Comparison of ENCODE assay signal across 18 cellular contexts in the genomic region with DNA sequence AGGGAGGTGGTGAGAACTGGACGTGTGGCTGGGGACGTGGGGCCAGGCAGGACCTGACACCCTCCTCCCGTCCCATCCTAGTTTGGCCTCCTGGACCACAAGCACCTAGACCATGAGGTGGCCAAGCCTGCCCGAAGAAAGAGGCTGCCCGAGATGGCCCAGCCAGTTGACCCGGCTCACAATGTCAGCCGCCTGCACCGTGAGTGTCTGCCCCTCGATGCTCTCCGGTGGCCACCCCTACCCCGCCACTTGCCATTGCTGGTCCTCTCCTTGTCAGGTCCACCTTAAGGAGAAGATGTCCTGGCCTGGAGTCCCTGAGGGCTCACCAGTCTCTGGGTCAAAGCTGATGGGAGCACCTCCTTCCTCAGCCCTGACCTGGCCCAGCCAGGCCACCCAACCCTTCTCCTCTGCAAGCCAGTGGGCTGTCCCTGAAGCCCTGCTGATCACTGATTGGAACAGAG. TPM values are rescaled to one million over a fixed set of nuclear protein-coding genes. Genes with fewer than 3 reads are reported as not detected.
DNase-seq lines count a peak whose midpoint lies in the region; ATAC-seq, FAIRE-seq and TF ChIP-seq lines count a peak whose summit lies in the region.
"Had no signal": no experiment of that assay in that cellular context is flagged by ENCODE, and none has a peak within 500 bp of the region (broad histone marks: within the 10 kb centered on the region; RNA-seq: fewer than 3 reads in every experiment).

No MANE protein-coding gene starts in this region.

- no peak overlapping the region for H3K23ac ChIP-seq in H1 (ENCODE audit: insufficient read length)

- H3K27me3 ChIP-seq in SK-N-SH (ENCODE audit: insufficient read depth) (no peaks in the 10 kb centered on the region), H1 (replicated peaks in 1 of 4; ENCODE audit: control insufficient read depth in 3 of 4, extremely low read depth in 1 of 4, insufficient read depth in 3 of 4, low read length in 3 of 4) (peaks cover 0 to 26% (median 18%) of the 10 kb centered on the region in 4 experiments; a peak in 6 of 7 replicates), transverse colon (peaks cover 29% of the 10 kb centered on the region)
- H3K27me3 ChIP-seq: right atrium auricular region had no signal

- H3K9me2 ChIP-seq in SK-N-SH: no peaks in the 10 kb centered on the region

- TF ChIP-seq EP300 in SK-N-SH (IDR thresholded peaks at IDR 0.05; ENCODE audit: borderline replicate concordance in 1 of 2, low read depth in 1 of 2, low read length in 1 of 2): no peak
- no peak for TF ChIP-seq EP300 in H1 (IDR thresholded peaks at IDR 0.05; ENCODE audit: borderline replicate concordance in 1 of 2, low read depth in 2 of 2, low read length in 2 of 2)
- TF ChIP-seq EP300 in transverse colon (IDR thresholded peaks at IDR 0.05; ENCODE audit: low read depth): no peak

- peak overlapping the region; percentile 65; the same call in 1 of the 2 replicates for H2AK5ac ChIP-seq in H1 (ENCODE audit: low read depth, low read length)

- H2BK5ac ChIP-seq in H1 (ENCODE audit: low read depth, low read length): 0 out of 2 replicates have a peak overlapping the region, but pooled peaks have one; percentile 35

- no peak overlapping the region for H4K91ac ChIP-seq in H1 (replicated peaks; ENCODE audit: insufficient read length, low read length)

- no peak for DNase-seq in SK-N-SH
- DNase-seq in H1 (ENCODE audit: low read depth in 1 of 2, low spot score in 2 of 2): no peak
- no peak for DNase-seq in nephron progenitor cell
- no peak for DNase-seq in transverse colon
- DNase-seq in A172 (ENCODE audit: low spot score): no peak
- no peak for DNase-seq in stimulated activated naive B cell treated with anti-CD40 and anti-IgM and Interleukin-4, amounts not matched to agents 10 μg/mL and 1 μg/mL and 100 μg/mL, for 72 hours
- no peak for DNase-seq in SW480 (ENCODE audit: low spot score)
- DNase-seq: activated CD4-positive, alpha-beta T cell treated with anti-CD3 and anti-CD28 coated beads for 48 hours; activated naive CD8-positive, alpha-beta T cell treated with anti-CD3 and anti-CD28 coated beads, Interleukin-2, amount 10 ng/mL, durations not matched to agents 7 days and 5 days; activated T-cell treated with anti-CD3 and anti-CD28 coated beads, Interleukin-2, amount 50 U/mL, for 4 hours; cerebellar nuclear complex; naive B cell; NCI-H1105 treated with DMSO at 0.1 percent for 48 hours had no signal

- POLR2A ChIA-PET in SK-N-SH (lab: Yijun Ruan, JAX) (interaction anchor here (1.3 to 1.9 kb wide), 2 partner anchors 45 to 148 kb away, joined by 3 to 4 read pairs; partner anchors contain the start of genes NDUFA7, RPS28 and ZNF414), H1 (lab: Charles Lee; ENCODE audit: partially characterized antibody) (interaction anchor here (1.1 to 9.2 kb wide), 7 partner anchors 10 to 148 kb away, joined by 3 to 71 read pairs (median 4); partner anchors contain the start of genes HNRNPM, RAB11B and ZNF414)

- ATAC-seq in SK-N-SH treated with all-trans-retinoic acid at 6 μM for 48 hours: no peak
- no peak for ATAC-seq in stimulated activated naive B cell treated with anti-CD40 and anti-IgM and Interleukin-4, amounts not matched to agents 10 μg/mL and 1 μg/mL and 100 μg/mL, for 72 hours (replicated peaks)
- ATAC-seq: activated T-cell treated with anti-CD3 and anti-CD28 coated beads, Interleukin-2, amount 50 U/mL, for 4 hours; stimulated activated memory B cell treated with anti-CD40 and anti-IgM and Interleukin-4, amounts not matched to agents 10 μg/mL and 1 μg/mL and 100 μg/mL, for 72 hours had no signal

- no peak overlapping the region for H3K18ac ChIP-seq in H1 (ENCODE audit: extremely low read depth, low read length)

- peaks cover 30 to 39% of the 10 kb centered on the region in 2 experiments; a peak in 3 of 4 replicates for H3K4me1 ChIP-seq in SK-N-SH (ENCODE audit: control insufficient read depth in 1 of 2, insufficient read depth in 2 of 2, low read depth in 1 of 2, low read length in 1 of 2)
- peaks cover 0 to 15% (median 8%) of the 10 kb centered on the region in 4 experiments; a peak in 6 of 7 replicates for H3K4me1 ChIP-seq in H1 (replicated peaks in 1 of 4; ENCODE audit: control insufficient read depth in 3 of 4, insufficient read depth in 4 of 4, low read length in 3 of 4)
- peaks cover 30 to 74% (median 58%) of the 10 kb centered on the region in 4 donors for H3K4me1 ChIP-seq in transverse colon

- peaks cover 15% of the 10 kb centered on the region for H3K36me3 Mint-ChIP-seq in nephron progenitor cell (ENCODE audit: low read depth)
- peaks cover 0 to 7% of the 10 kb centered on the region in 2 donors for H3K36me3 Mint-ChIP-seq in stimulated activated naive B cell treated with anti-CD40 and anti-IgM and Interleukin-4, amounts not matched to agents 10 μg/mL and 1 μg/mL and 100 μg/mL, for 72 hours

- peak overlapping the region in 1 of 2 experiments; percentile 35; a peak in 1 of 4 replicates for H3K4me3 ChIP-seq in SK-N-SH (ENCODE audit: low read depth in 2 of 2, low read length in 1 of 2)
- H3K4me3 ChIP-seq in H1 (ENCODE audit: extremely low read depth in 1 of 4, insufficient read depth in 2 of 4, low read depth in 3 of 4, low read length in 4 of 4): no peak overlapping the region
- H3K4me3 ChIP-seq in transverse colon: no peak overlapping the region

- no peak overlapping the region for H3K9ac ChIP-seq in SK-N-SH
- no peak overlapping the region for H3K9ac ChIP-seq in H1 (replicated peaks in 1 of 4; ENCODE audit: extremely low read depth in 1 of 4, low read depth in 3 of 4, low read length in 3 of 4)

- H3K56ac ChIP-seq in H1 (replicated peaks; ENCODE audit: insufficient read length, low read depth, low read length): no peak overlapping the region

- H2BK12ac ChIP-seq in H1 (ENCODE audit: low read depth, low read length): no peak overlapping the region

- H2AFZ ChIP-seq in SK-N-SH (ENCODE audit: low read depth): no peak overlapping the region
- H2AFZ ChIP-seq in H1 (ENCODE audit: low read length): no peak overlapping the region

- no peak overlapping the region; a peak in 1 of 4 replicates for H3K27ac ChIP-seq in SK-N-SH (ENCODE audit: low read depth in 2 of 2, low read length in 1 of 2)
- H3K27ac ChIP-seq in H1 (ENCODE audit: low read depth, low read length): no peak overlapping the region
- H3K27ac ChIP-seq in transverse colon: peak overlapping the region; percentile 63 to 94 (median 72)

- peaks cover 9% of the 10 kb centered on the region; the same call in 1 of the 2 replicates for H3K79me2 ChIP-seq in SK-N-SH (ENCODE audit: insufficient read depth)
- no peaks in the 10 kb centered on the region for H3K79me2 ChIP-seq in H1 (ENCODE audit: control insufficient read depth in 1 of 2, insufficient read depth in 2 of 2, low read length in 2 of 2)

- no peak overlapping the region for H3K4ac ChIP-seq in H1 (replicated peaks; ENCODE audit: insufficient read length, low read depth, low read length)

- no peak overlapping the region for H4K8ac ChIP-seq in H1 (ENCODE audit: extremely low read depth, insufficient read depth, low read length)

- H2BK120ac ChIP-seq in H1 (replicated peaks; ENCODE audit: low read depth, low read length): no peak overlapping the region

- TF ChIP-seq POLR2A in H1 (IDR thresholded peaks at IDR 0.05; ENCODE audit: control extremely low read depth in 1 of 2, low read depth in 2 of 2, low read length in 2 of 2) (no peak), transverse colon (IDR thresholded peaks at IDR 0.05) (no peak)

- TF ChIP-seq CTCF in SK-N-SH (IDR thresholded peaks at IDR 0.05): no peak
- TF ChIP-seq CTCF in H1 (IDR thresholded peaks at IDR 0.05; ENCODE audit: control extremely low read depth in 1 of 3, insufficient read depth in 1 of 3, low read depth in 1 of 3, low read length in 3 of 3): no peak
- TF ChIP-seq CTCF in nephron progenitor cell (IDR thresholded peaks at IDR 0.05): no peak
- TF ChIP-seq CTCF in transverse colon (IDR thresholded peaks at IDR 0.05): no peak

- H4K5ac ChIP-seq in H1 (ENCODE audit: insufficient read length, low read depth, low read length): no peak overlapping the region

- CTCF ChIA-PET in SK-N-SH (lab: Yijun Ruan, JAX): interaction anchor here (1.2 to 5.0 kb wide), 2 partner anchors 12 to 140 kb away, joined by 3 to 51 read pairs; no protein-coding TSS in a partner anchor
- CTCF ChIA-PET in H1 (lab: Charles Lee; ENCODE audit: partially characterized antibody): interaction anchor here (0.7 to 5.6 kb wide), 7 partner anchors 12 to 213 kb away, joined by 3 to 57 read pairs (median 4); no protein-coding TSS in a partner anchor

- H2BK20ac ChIP-seq in H1 (ENCODE audit: low read length): no peak overlapping the region

- in situ Hi-C loops in transverse colon (cut with MboI; ENCODE audit: low pct_ligation_motif_present in 1 of 4, low pct_unique_long_range_greater_than_20kb in 1 of 4, low sequenced_read_pairs in 3 of 4): no loop called here

- peaks cover 49% of the 10 kb centered on the region for H3K4me1 Mint-ChIP-seq in nephron progenitor cell
- peaks cover 19 to 26% of the 10 kb centered on the region in 2 donors for H3K4me1 Mint-ChIP-seq in stimulated activated naive B cell treated with anti-CD40 and anti-IgM and Interleukin-4, amounts not matched to agents 10 μg/mL and 1 μg/mL and 100 μg/mL, for 72 hours

- H3K27me3 Mint-ChIP-seq in nephron progenitor cell (ENCODE audit: low read depth, poor library complexity): peaks cover 46% of the 10 kb centered on the region
- peaks cover 44 to 67% of the 10 kb centered on the region in 2 donors for H3K27me3 Mint-ChIP-seq in stimulated activated naive B cell treated with anti-CD40 and anti-IgM and Interleukin-4, amounts not matched to agents 10 μg/mL and 1 μg/mL and 100 μg/mL, for 72 hours

- TF ChIP-seq RAD21 in SK-N-SH (IDR thresholded peaks at IDR 0.05; ENCODE audit: low read length) (no peak), H1 (IDR thresholded peaks at IDR 0.05 in 1 of 2, conservative IDR thresholded peaks at IDR 0.05 in 1 of 2; ENCODE audit: low read depth in 2 of 2, low read length in 2 of 2) (no peak)

- H3K9me3 ChIP-seq in SK-N-SH: no peaks in the 10 kb centered on the region
- no peaks in the 10 kb centered on the region for H3K9me3 ChIP-seq in H1 (ENCODE audit: insufficient read depth in 2 of 2, low read depth in 1 of 2, low read length in 1 of 2)
- H3K9me3 ChIP-seq in transverse colon: no peaks in the 10 kb centered on the region
- H3K9me3 ChIP-seq: right atrium auricular region had no signal

- no peak overlapping the region for H3K27ac Mint-ChIP-seq in nephron progenitor cell
- H3K27ac Mint-ChIP-seq in stimulated activated naive B cell treated with anti-CD40 and anti-IgM and Interleukin-4, amounts not matched to agents 10 μg/mL and 1 μg/mL and 100 μg/mL, for 72 hours: no peak overlapping the region
- H3K27ac Mint-ChIP-seq: activated naive CD8-positive, alpha-beta T cell treated with anti-CD3 and anti-CD28 coated beads, Interleukin-2, amount 10 ng/mL, durations not matched to agents 7 days and 5 days; naive B cell; stimulated activated memory B cell treated with anti-CD40 and anti-IgM and Interleukin-4, amounts not matched to agents 10 μg/mL and 1 μg/mL and 100 μg/mL, for 72 hours had no signal

- H3K4me3 Mint-ChIP-seq in nephron progenitor cell: peak overlapping the region; percentile 49
- H3K4me3 Mint-ChIP-seq in stimulated activated naive B cell treated with anti-CD40 and anti-IgM and Interleukin-4, amounts not matched to agents 10 μg/mL and 1 μg/mL and 100 μg/mL, for 72 hours: no peak overlapping the region
- H3K4me3 Mint-ChIP-seq: activated naive CD8-positive, alpha-beta T cell treated with anti-CD3 and anti-CD28 coated beads, Interleukin-2, amount 10 ng/mL, durations not matched to agents 7 days and 5 days; activated T-cell treated with anti-CD3 and anti-CD28 coated beads, Interleukin-2, amount 50 U/mL, for 4 hours; naive B cell; stimulated activated memory B cell treated with anti-CD40 and anti-IgM and Interleukin-4, amounts not matched to agents 10 μg/mL and 1 μg/mL and 100 μg/mL, for 72 hours had no signal

- no peak overlapping the region for H3K14ac ChIP-seq in H1 (ENCODE audit: insufficient read length)

- H3K23me2 ChIP-seq in H1 (ENCODE audit: low read depth, low read length): peaks cover 18% of the 10 kb centered on the region; the same call in 1 of the 2 replicates

- H3K36me3 ChIP-seq in SK-N-SH (replicated peaks in 1 of 2; ENCODE audit: control insufficient read depth in 1 of 2, insufficient read depth in 2 of 2, low read length in 1 of 2) (peaks cover 0 to 7% of the 10 kb centered on the region in 2 experiments), H1 (ENCODE audit: control insufficient read depth in 2 of 4, insufficient read depth in 4 of 4, low read length in 3 of 4) (no peaks in the 10 kb centered on the region), transverse colon (no peaks in the 10 kb centered on the region)

- no peaks in the 10 kb centered on the region; the same call in 1 of the 2 replicates for H3K79me1 ChIP-seq in H1 (ENCODE audit: low read depth, low read length)

- FAIRE-seq in H1 (lab: Jason Lieb, UNC): no peak
- FAIRE-seq: A204.1 had no signal

- H2BK15ac ChIP-seq in H1 (ENCODE audit: low read length): 0 out of 2 replicates have a peak overlapping the region, but pooled peaks have one; percentile 16

- no peaks in the 10 kb centered on the region for H4K20me1 ChIP-seq in SK-N-SH (ENCODE audit: insufficient read depth)
- no peaks in the 10 kb centered on the region for H4K20me1 ChIP-seq in H1 (replicated peaks in 1 of 2; ENCODE audit: control insufficient read depth in 1 of 2, insufficient read depth in 2 of 2, low read length in 2 of 2)

- intact Hi-C loops in transverse colon (cut with DNase I; ENCODE audit: low total_unique reads): loop anchor here (10.0 kb wide), 1 partner anchor 79 kb away; the partner anchor contains the start of gene HNRNPM

- peaks cover 21% of the 10 kb centered on the region for H3F3A ChIP-seq in SK-N-SH (replicated peaks; ENCODE audit: insufficient read depth)

- WGBS in SK-N-SH (ENCODE audit: low lambda C conversion rate): 100% methylated on average over 8 of the region's 11 CpGs
- WGBS in H1 (ENCODE audit: extremely low coverage in 1 of 2, insufficient coverage in 1 of 2, insufficient read length in 1 of 2, insufficient replicate concordance in 2 of 2, low coverage in 1 of 2, low lambda C conversion rate in 2 of 2, missing lambda C conversion rate in 1 of 2), 2 experiments: 89% methylated on average over 8 of the region's 11 CpGs; no CpG with 5 or more reads in 1 of the 2 experiments
- WGBS in transverse colon (ENCODE audit: low coverage in 1 of 2), 2 donors: 85% methylated on average over 9 of the region's 11 CpGs; no CpG with 5 or more reads in 1 of the 2 donors

- H3K4me2 ChIP-seq in SK-N-SH (peak overlapping the region; percentile 97), H1 (ENCODE audit: insufficient read depth in 1 of 2, low read depth in 2 of 2, low read length in 2 of 2) (no peak overlapping the region)

- peaks cover 4% of the 10 kb centered on the region for H3K9me3 Mint-ChIP-seq in nephron progenitor cell
- H3K9me3 Mint-ChIP-seq in stimulated activated naive B cell treated with anti-CD40 and anti-IgM and Interleukin-4, amounts not matched to agents 10 μg/mL and 1 μg/mL and 100 μg/mL, for 72 hours: no peaks in the 10 kb centered on the region
- H3K9me3 Mint-ChIP-seq: activated naive CD8-positive, alpha-beta T cell treated with anti-CD3 and anti-CD28 coated beads, Interleukin-2, amount 10 ng/mL, durations not matched to agents 7 days and 5 days; activated T-cell treated with anti-CD3 and anti-CD28 coated beads, Interleukin-2, amount 50 U/mL, for 4 hours; stimulated activated memory B cell treated with anti-CD40 and anti-IgM and Interleukin-4, amounts not matched to agents 10 μg/mL and 1 μg/mL and 100 μg/mL, for 72 hours had no signal

RNA-seq across cellular contexts. Expression of gene ANGPTL4, which starts 2.2 kb away (rescaled TPM):
- polyA plus RNA-seq in SK-N-SH (2012; rRNA removed) (62.5 and 71.2 TPM in 2 replicates), H1 (2011; rRNA removed) (5.1 and 6.5 TPM in 2 replicates)
- polyA plus RNA-seq in SK-N-SH (2012; cell fraction: cytosol; rRNA removed): 25.9 and 37.6 TPM in 2 replicates
- polyA plus RNA-seq in SK-N-SH (2012; cell fraction: nucleus; rRNA removed): 181 and 394 TPM in 2 replicates
- 1.8 and 2.3 TPM in 2 replicates for total RNA-seq in H1 (2021; fragmentation: NEBNext Ultra II Directional; extraction: Animal tissue kit (Norgen Biotek cat#: 25700))
- polyA plus RNA-seq in H1 (2011; cell fraction: cytosol; rRNA removed): 3.7 TPM
- polyA plus RNA-seq in H1 (2011; cell fraction: nucleus; rRNA removed): 6.2 TPM
- 2.0 to 4.6 TPM (median 3.8 TPM) in 4 replicates for polyA plus RNA-seq in H1 (2012, experiment 1 of 2)
- polyA plus RNA-seq in H1 (2012, experiment 2 of 2): 3.5 TPM
- 2.8 TPM for polyA plus RNA-seq in H1 (2013, experiment 1 of 2)
- 2.3 TPM for polyA plus RNA-seq in H1 (2013, experiment 2 of 2)
- 0.69 and 1.4 TPM in 2 replicates for polyA minus RNA-seq in H1 (2011; rRNA and poly(A)+ RNA removed)
- 1.5 TPM for polyA minus RNA-seq in H1 (2011; cell fraction: cytosol; rRNA and poly(A)+ RNA removed)
- 6.7 TPM for polyA minus RNA-seq in H1 (2011; cell fraction: nucleus; rRNA and poly(A)+ RNA removed)
- 100 to 1,000 TPM in 1 of 4 donors, 10 to 100 TPM in 1, 1 to 10 TPM in 2; 2.3 to 123 (median 10.3) TPM for total RNA-seq in transverse colon
- total RNA-seq in A172 (2014; rRNA removed; shearing (Covaris generic)): not detected in 2 replicates
- total RNA-seq: SK-MEL-5 had no signal

RNA-seq across cellular contexts. Expression of gene KANK3, which starts 23.1 kb away (rescaled TPM):
- polyA plus RNA-seq in SK-N-SH (2012; rRNA removed) (0.51 and 0.91 TPM in 2 replicates), H1 (2011; rRNA removed) (4.2 and 5.7 TPM in 2 replicates)
- 0.12 and 0.17 TPM in 2 replicates for polyA plus RNA-seq in SK-N-SH (2012; cell fraction: cytosol; rRNA removed)
- 1.5 and 1.7 TPM in 2 replicates for polyA plus RNA-seq in SK-N-SH (2012; cell fraction: nucleus; rRNA removed)
- total RNA-seq in H1 (2021; fragmentation: NEBNext Ultra II Directional; extraction: Animal tissue kit (Norgen Biotek cat#: 25700)): 2.3 and 2.5 TPM in 2 replicates
- polyA plus RNA-seq in H1 (2011; cell fraction: cytosol; rRNA removed): 5.0 TPM
- 12.0 TPM for polyA plus RNA-seq in H1 (2011; cell fraction: nucleus; rRNA removed)
- polyA plus RNA-seq in H1 (2012, experiment 1 of 2): 0.87 to 3.6 TPM (median 2.5 TPM) in 4 replicates
- polyA plus RNA-seq in H1 (2012, experiment 2 of 2): 2.3 TPM
- polyA plus RNA-seq in H1 (2013, experiment 1 of 2): 2.8 TPM
- polyA plus RNA-seq in H1 (2013, experiment 2 of 2): 2.4 TPM
- 1.3 and 1.8 TPM in 2 replicates for polyA minus RNA-seq in H1 (2011; rRNA and poly(A)+ RNA removed)
- 1.8 TPM for polyA minus RNA-seq in H1 (2011; cell fraction: cytosol; rRNA and poly(A)+ RNA removed)
- 5.1 TPM for polyA minus RNA-seq in H1 (2011; cell fraction: nucleus; rRNA and poly(A)+ RNA removed)
- 10 to 100 TPM in 1 of 4 donors, 1 to 10 TPM in 3; 3.2 to 10.5 (median 4.1) TPM for total RNA-seq in transverse colon
- total RNA-seq in A172 (2014; rRNA removed; shearing (Covaris generic)): 1.0 and 1.2 TPM in 2 replicates

RNA-seq across cellular contexts. Expression of gene RAB11B, which starts 24.0 kb away (rescaled TPM):
- polyA plus RNA-seq in SK-N-SH (2012; rRNA removed) (70.5 and 127 TPM in 2 replicates), H1 (2011; rRNA removed) (50.2 and 87.6 TPM in 2 replicates)
- polyA plus RNA-seq in SK-N-SH (2012; cell fraction: cytosol; rRNA removed): 50.5 and 81.5 TPM in 2 replicates
- polyA plus RNA-seq in SK-N-SH (2012; cell fraction: nucleus; rRNA removed): 241 and 251 TPM in 2 replicates
- total RNA-seq in H1 (2021; fragmentation: NEBNext Ultra II Directional; extraction: Animal tissue kit (Norgen Biotek cat#: 25700)): 85.8 and 90.2 TPM in 2 replicates
- polyA plus RNA-seq in H1 (2011; cell fraction: cytosol; rRNA removed): 66.3 TPM
- polyA plus RNA-seq in H1 (2011; cell fraction: nucleus; rRNA removed): 142 TPM
- 99.9 to 136 TPM (median 123 TPM) in 4 replicates for polyA plus RNA-seq in H1 (2012, experiment 1 of 2)
- polyA plus RNA-seq in H1 (2012, experiment 2 of 2): 83.6 TPM
- polyA plus RNA-seq in H1 (2013, experiment 1 of 2): 70.9 TPM
- polyA plus RNA-seq in H1 (2013, experiment 2 of 2): 71.1 TPM
- 34.8 and 71.2 TPM in 2 replicates for polyA minus RNA-seq in H1 (2011; rRNA and poly(A)+ RNA removed)
- 68.0 TPM for polyA minus RNA-seq in H1 (2011; cell fraction: cytosol; rRNA and poly(A)+ RNA removed)
- 56.6 TPM for polyA minus RNA-seq in H1 (2011; cell fraction: nucleus; rRNA and poly(A)+ RNA removed)
- total RNA-seq in transverse colon: 100 to 1,000 TPM in 1 of 4 donors, 10 to 100 TPM in 3; 48.6 to 159 (median 56.1) TPM
- 3.1 and 8.0 TPM in 2 replicates for total RNA-seq in A172 (2014; rRNA removed; shearing (Covaris generic))

RNA-seq across cellular contexts. Expression of gene RPS28, which starts 44.9 kb away (rescaled TPM):
- polyA plus RNA-seq in SK-N-SH (2012; rRNA removed): 410 and 601 TPM in 2 replicates
- 358 and 452 TPM in 2 replicates for polyA plus RNA-seq in SK-N-SH (2012; cell fraction: cytosol; rRNA removed)
- 158 and 329 TPM in 2 replicates for polyA plus RNA-seq in SK-N-SH (2012; cell fraction: nucleus; rRNA removed)
- total RNA-seq in H1 (2021; fragmentation: NEBNext Ultra II Directional; extraction: Animal tissue kit (Norgen Biotek cat#: 25700)): 1,699 and 1,856 TPM in 2 replicates
- polyA plus RNA-seq in H1 (2011; rRNA removed): 1,241 and 1,463 TPM in 2 replicates
- 911 TPM for polyA plus RNA-seq in H1 (2011; cell fraction: cytosol; rRNA removed)
- polyA plus RNA-seq in H1 (2011; cell fraction: nucleus; rRNA removed): 1,496 TPM
- polyA plus RNA-seq in H1 (2012, experiment 1 of 2): 1,932 to 3,464 TPM (median 2,952 TPM) in 4 replicates
- 2,064 TPM for polyA plus RNA-seq in H1 (2012, experiment 2 of 2)
- 2,031 TPM for polyA plus RNA-seq in H1 (2013, experiment 1 of 2)
- 2,005 TPM for polyA plus RNA-seq in H1 (2013, experiment 2 of 2)
- 138 and 228 TPM in 2 replicates for polyA minus RNA-seq in H1 (2011; rRNA and poly(A)+ RNA removed)
- polyA minus RNA-seq in H1 (2011; cell fraction: cytosol; rRNA and poly(A)+ RNA removed): 374 TPM
- 152 TPM for polyA minus RNA-seq in H1 (2011; cell fraction: nucleus; rRNA and poly(A)+ RNA removed)
- 100 to 1,000 TPM; 275 to 526 (median 413) TPM for total RNA-seq in transverse colon
- 193 and 479 TPM in 2 replicates for total RNA-seq in A172 (2014; rRNA removed; shearing (Covaris generic))

RNA-seq across cellular contexts. Expression of gene NDUFA7, which starts 45.0 kb away (rescaled TPM):
- polyA plus RNA-seq in SK-N-SH (2012; rRNA removed) (107 and 111 TPM in 2 replicates), H1 (2011; rRNA removed) (285 and 286 TPM in 2 replicates)
- 58.2 and 80.9 TPM in 2 replicates for polyA plus RNA-seq in SK-N-SH (2012; cell fraction: cytosol; rRNA removed)
- 52.6 and 53.8 TPM in 2 replicates for polyA plus RNA-seq in SK-N-SH (2012; cell fraction: nucleus; rRNA removed)
- 51.6 and 54.4 TPM in 2 replicates for total RNA-seq in H1 (2021; fragmentation: NEBNext Ultra II Directional; extraction: Animal tissue kit (Norgen Biotek cat#: 25700))
- 150 TPM for polyA plus RNA-seq in H1 (2011; cell fraction: cytosol; rRNA removed)
- polyA plus RNA-seq in H1 (2011; cell fraction: nucleus; rRNA removed): 125 TPM
- 45.6 to 157 TPM (median 126 TPM) in 4 replicates for polyA plus RNA-seq in H1 (2012, experiment 1 of 2)
- polyA plus RNA-seq in H1 (2012, experiment 2 of 2): 286 TPM
- 226 TPM for polyA plus RNA-seq in H1 (2013, experiment 1 of 2)
- polyA plus RNA-seq in H1 (2013, experiment 2 of 2): 203 TPM
- polyA minus RNA-seq in H1 (2011; rRNA and poly(A)+ RNA removed): 35.2 and 49.9 TPM in 2 replicates
- polyA minus RNA-seq in H1 (2011; cell fraction: cytosol; rRNA and poly(A)+ RNA removed): 66.9 TPM
- 41.1 TPM for polyA minus RNA-seq in H1 (2011; cell fraction: nucleus; rRNA and poly(A)+ RNA removed)
- 10 to 100 TPM; 11.2 to 40.0 (median 18.6) TPM for total RNA-seq in transverse colon
- 31.8 and 71.4 TPM in 2 replicates for total RNA-seq in A172 (2014; rRNA removed; shearing (Covaris generic))

Comparison
In these comparisons a context has a peak if more than half of its experiments do, and no peak if none do; other contexts are left out.
1. H3K27ac ChIP-seq: peak in transverse colon (4 of 4); none in SK-N-SH (0 of 2) and H1 (single experiment).